In the genomic region with DNA sequence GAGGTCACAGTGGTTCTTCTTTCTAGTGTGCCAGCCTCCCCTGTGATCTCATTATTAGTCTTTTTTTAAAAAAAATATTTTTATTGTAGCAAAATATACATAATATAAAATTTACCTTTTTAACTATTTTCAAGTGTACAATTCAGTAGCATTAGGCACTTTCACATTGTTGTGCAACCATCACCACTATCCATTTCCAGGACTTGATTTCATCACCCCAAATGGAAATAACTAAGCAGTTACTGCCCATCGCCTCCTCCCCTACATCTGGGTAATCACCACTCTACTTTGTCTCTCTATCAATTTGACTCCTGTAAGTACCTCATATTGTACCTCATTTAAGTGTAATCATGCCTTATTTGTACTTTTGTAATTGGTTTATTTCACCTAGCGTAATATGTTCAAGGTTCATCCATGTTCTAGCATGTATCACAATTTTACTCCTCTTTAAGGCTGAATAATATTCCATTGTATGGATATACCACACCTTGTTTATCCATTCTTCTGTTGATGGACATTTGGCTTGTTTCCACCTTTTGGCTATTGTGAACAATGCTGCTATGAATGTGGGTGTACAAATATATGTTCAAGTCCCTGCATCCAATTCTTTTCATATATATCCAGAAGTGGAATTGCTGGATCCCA, we compare ENCODE assay signal across 1 cellular context.
TF ChIP-seq lines count a peak whose summit lies in the region.

No MANE protein-coding gene starts in this region.

TF ChIP-seq in HEK293, 187 proteins besides CTCF, POLR2A, EP300 and RAD21 (continued from another document):
- TF ChIP-seq, protein P1, sequence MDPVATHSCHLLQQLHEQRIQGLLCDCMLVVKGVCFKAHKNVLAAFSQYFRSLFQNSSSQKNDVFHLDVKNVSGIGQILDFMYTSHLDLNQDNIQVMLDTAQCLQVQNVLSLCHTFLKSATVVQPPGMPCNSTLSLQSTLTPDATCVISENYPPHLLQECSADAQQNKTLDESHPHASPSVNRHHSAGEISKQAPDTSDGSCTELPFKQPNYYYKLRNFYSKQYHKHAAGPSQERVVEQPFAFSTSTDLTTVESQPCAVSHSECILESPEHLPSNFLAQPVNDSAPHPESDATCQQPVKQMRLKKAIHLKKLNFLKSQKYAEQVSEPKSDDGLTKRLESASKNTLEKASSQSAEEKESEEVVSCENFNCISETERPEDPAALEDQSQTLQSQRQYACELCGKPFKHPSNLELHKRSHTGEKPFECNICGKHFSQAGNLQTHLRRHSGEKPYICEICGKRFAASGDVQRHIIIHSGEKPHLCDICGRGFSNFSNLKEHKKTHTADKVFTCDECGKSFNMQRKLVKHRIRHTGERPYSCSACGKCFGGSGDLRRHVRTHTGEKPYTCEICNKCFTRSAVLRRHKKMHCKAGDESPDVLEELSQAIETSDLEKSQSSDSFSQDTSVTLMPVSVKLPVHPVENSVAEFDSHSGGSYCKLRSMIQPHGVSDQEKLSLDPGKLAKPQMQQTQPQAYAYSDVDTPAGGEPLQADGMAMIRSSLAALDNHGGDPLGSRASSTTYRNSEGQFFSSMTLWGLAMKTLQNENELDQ (tag by site-specific recombination; IDR thresholded peaks at IDR 0.05; ENCODE audit: low read depth), result no peak
- no peak for TF ChIP-seq HOXC10 (CRISPR knock-in tag; IDR thresholded peaks at IDR 0.05)
- TF ChIP-seq ZNF629 (tag by site-specific recombination; IDR thresholded peaks at IDR 0.05), result no peak
- TF ChIP-seq, protein P2, sequence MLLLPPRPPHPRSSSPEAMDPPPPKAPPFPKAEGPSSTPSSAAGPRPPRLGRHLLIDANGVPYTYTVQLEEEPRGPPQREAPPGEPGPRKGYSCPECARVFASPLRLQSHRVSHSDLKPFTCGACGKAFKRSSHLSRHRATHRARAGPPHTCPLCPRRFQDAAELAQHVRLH (tag by site-specific recombination; IDR thresholded peaks at IDR 0.05), result 0 out of 2 replicates have a peak, but pooled peaks have one; percentile 20
- TF ChIP-seq OVOL3 (tag by site-specific recombination; IDR thresholded peaks at IDR 0.05), result no peak
- peak; percentile 19 for TF ChIP-seq SETDB1 (IDR thresholded peaks at IDR 0.05; ENCODE audit: insufficient read length, low read length)
- peak; percentile 14; the same call in 1 of the 2 replicates for TF ChIP-seq ZNF664 (tag by site-specific recombination; IDR thresholded peaks at IDR 0.05)
- TF ChIP-seq ZNF785 (tag by site-specific recombination; IDR thresholded peaks at IDR 0.05), result no peak
- TF ChIP-seq TRIM28 (IDR thresholded peaks at IDR 0.05; ENCODE audit: borderline replicate concordance, low read length), result 0 out of 2 replicates have a peak, but pooled peaks have one; percentile 14
- TF ChIP-seq ZNF146 (tag by site-specific recombination; IDR thresholded peaks at IDR 0.05), result peak; percentile 88
